Comparison of ENCODE assay signal across 17 cellular contexts in genomic region chr11:78426845-78427244, GRCh38. TPM values are rescaled to one million over a fixed set of nuclear protein-coding genes. Genes with fewer than 3 reads are reported as not detected.
DNase-seq lines count a peak whose midpoint lies in the region; ATAC-seq and TF ChIP-seq lines count a peak whose summit lies in the region.
"Had no signal": no experiment of that assay in that cellular context is flagged by ENCODE, and none has a peak within 500 bp of the region (broad histone marks: within the 10 kb centered on the region; RNA-seq: fewer than 3 reads in every experiment).

No MANE protein-coding gene starts in this region.

- no peaks in the 10 kb centered on the region for H3K36me3 ChIP-seq in OCI-LY3 (replicated peaks; ENCODE audit: low read depth, low read length)

- H3K27me3 ChIP-seq in OCI-LY3 (ENCODE audit: low read depth, low read length) = no peaks in the 10 kb centered on the region

- H3K4me1 Mint-ChIP-seq in T-helper 2 cell treated with Interferon-gamma antibody and Interleukin-4, amounts not matched to agents 5 μg/mL and 100 μg/mL, for 36 hours (ENCODE audit: low read depth) = peaks cover 67% of the 10 kb centered on the region
- H3K4me1 Mint-ChIP-seq in stimulated activated effector memory CD8-positive, alpha-beta T cell treated with anti-CD3 and anti-CD28 coated beads, Interleukin-12 subunit alpha, Interleukin-12 subunit beta, amount 100 ng/mL, for 72 hours = peaks cover 26% of the 10 kb centered on the region

- peaks cover 18% of the 10 kb centered on the region for H3K36me3 Mint-ChIP-seq in T-helper 2 cell treated with Interferon-gamma antibody and Interleukin-4, amounts not matched to agents 5 μg/mL and 100 μg/mL, for 36 hours (ENCODE audit: low read depth)
- H3K36me3 Mint-ChIP-seq in stimulated activated effector memory CD8-positive, alpha-beta T cell treated with anti-CD3 and anti-CD28 coated beads, Interleukin-12 subunit alpha, Interleukin-12 subunit beta, amount 100 ng/mL, for 72 hours = peaks cover 4% of the 10 kb centered on the region

- no peak for DNase-seq in T-helper 2 cell treated with Interferon-gamma antibody and Interleukin-4, amounts not matched to agents 5 μg/mL and 100 μg/mL, for 36 hours (ENCODE audit: low spot score)
- DNase-seq in T-helper 2 cell (no peak), sciatic nerve (ENCODE audit: low spot score) (no peak)
- no peak for DNase-seq in stimulated activated effector memory CD8-positive, alpha-beta T cell treated with anti-CD3 and anti-CD28 coated beads, Interleukin-12 subunit alpha, Interleukin-12 subunit beta, amount 100 ng/mL, for 72 hours (ENCODE audit: low spot score in 2 of 2)
- DNase-seq: 8988T, COR-L47, HCEC 1CT, NCI-H1105 treated with DMSO at 0.1 percent for 48 hours, NCI-H187, NCI-H446 had no signal

- H3K9ac ChIP-seq in OCI-LY3 (ENCODE audit: low read length) = peak overlapping the region; percentile 75

- no peaks in the 10 kb centered on the region for H3K9me3 ChIP-seq in OCI-LY3 (ENCODE audit: insufficient read depth, low read length)

- H3K27ac ChIP-seq in OCI-LY3 (ENCODE audit: low read length) = peak overlapping the region; percentile 95
- H3K27ac ChIP-seq: C4-2B, SK-N-MC had no signal

- ATAC-seq in GM19351 (IDR thresholded peaks at IDR 0.05; ENCODE audit: unreplicated experiment) (peak; percentile 40), sciatic nerve (no peak), GM18907 (IDR thresholded peaks at IDR 0.05; ENCODE audit: unreplicated experiment) (no peak), HG02970 (IDR thresholded peaks at IDR 0.05; ENCODE audit: low FRiP score, unreplicated experiment) (no peak)
- ATAC-seq in stimulated activated effector memory CD8-positive, alpha-beta T cell treated with anti-CD3 and anti-CD28 coated beads, Interleukin-12 subunit alpha, Interleukin-12 subunit beta, amount 100 ng/mL, for 72 hours = peak; percentile 63
- ATAC-seq: K562 had no signal

- peaks cover 82% of the 10 kb centered on the region for H3K4me1 ChIP-seq in OCI-LY3 (ENCODE audit: low read length)

- H3K9me3 Mint-ChIP-seq in T-helper 2 cell treated with Interferon-gamma antibody and Interleukin-4, amounts not matched to agents 5 μg/mL and 100 μg/mL, for 36 hours = no peaks in the 10 kb centered on the region
- no peaks in the 10 kb centered on the region for H3K9me3 Mint-ChIP-seq in stimulated activated effector memory CD8-positive, alpha-beta T cell treated with anti-CD3 and anti-CD28 coated beads, Interleukin-12 subunit alpha, Interleukin-12 subunit beta, amount 100 ng/mL, for 72 hours

- intact Hi-C loops in sciatic nerve (cut with DNase I) = no loop called here

- peak overlapping the region; percentile 10 for H3K27ac Mint-ChIP-seq in T-helper 2 cell treated with Interferon-gamma antibody and Interleukin-4, amounts not matched to agents 5 μg/mL and 100 μg/mL, for 36 hours
- H3K27ac Mint-ChIP-seq in stimulated activated effector memory CD8-positive, alpha-beta T cell treated with anti-CD3 and anti-CD28 coated beads, Interleukin-12 subunit alpha, Interleukin-12 subunit beta, amount 100 ng/mL, for 72 hours = peak overlapping the region; percentile 18

- no peak overlapping the region for H3K4me3 Mint-ChIP-seq in T-helper 2 cell treated with Interferon-gamma antibody and Interleukin-4, amounts not matched to agents 5 μg/mL and 100 μg/mL, for 36 hours
- no peak overlapping the region for H3K4me3 Mint-ChIP-seq in stimulated activated effector memory CD8-positive, alpha-beta T cell treated with anti-CD3 and anti-CD28 coated beads, Interleukin-12 subunit alpha, Interleukin-12 subunit beta, amount 100 ng/mL, for 72 hours

- peak overlapping the region; percentile 67 for H3K4me3 ChIP-seq in OCI-LY3 (ENCODE audit: low read length)
- H3K4me3 ChIP-seq: K562, SK-N-MC had no signal

- no peak for TF ChIP-seq CTCF in OCI-LY3 (IDR thresholded peaks at IDR 0.05; ENCODE audit: low read depth, low read length)

- no peak overlapping the region for H2AFZ ChIP-seq in OCI-LY3 (ENCODE audit: low read depth, low read length)

- H4K20me1 ChIP-seq in OCI-LY3 (ENCODE audit: insufficient read depth, low read length) = no peaks in the 10 kb centered on the region

- H3K79me2 ChIP-seq in OCI-LY3 (ENCODE audit: low read length) = no peaks in the 10 kb centered on the region

- no peaks in the 10 kb centered on the region for H3K27me3 Mint-ChIP-seq in T-helper 2 cell treated with Interferon-gamma antibody and Interleukin-4, amounts not matched to agents 5 μg/mL and 100 μg/mL, for 36 hours (ENCODE audit: low read depth)

- H3K4me2 ChIP-seq in OCI-LY3 (ENCODE audit: low read length) = peak overlapping the region; percentile 94

RNA-seq across cellular contexts. Expression of gene GAB2, which starts 9.2 kb away (rescaled TPM):
- 63.3 TPM for total RNA-seq in sciatic nerve

Comparison
In these comparisons a context has a peak if more than half of its experiments do, and no peak if none do; other contexts are left out.
1. ATAC-seq: peak in GM19351 (single experiment) and stimulated activated effector memory CD8-positive, alpha-beta T cell treated with anti-CD3 and anti-CD28 coated beads, Interleukin-12 subunit alpha, Interleukin-12 subunit beta, amount 100 ng/mL, for 72 hours (single experiment); none in sciatic nerve (single experiment), GM18907 (single experiment) and HG02970 (single experiment).